ENCODE assay signal across 22 cellular contexts in the genomic region with DNA sequence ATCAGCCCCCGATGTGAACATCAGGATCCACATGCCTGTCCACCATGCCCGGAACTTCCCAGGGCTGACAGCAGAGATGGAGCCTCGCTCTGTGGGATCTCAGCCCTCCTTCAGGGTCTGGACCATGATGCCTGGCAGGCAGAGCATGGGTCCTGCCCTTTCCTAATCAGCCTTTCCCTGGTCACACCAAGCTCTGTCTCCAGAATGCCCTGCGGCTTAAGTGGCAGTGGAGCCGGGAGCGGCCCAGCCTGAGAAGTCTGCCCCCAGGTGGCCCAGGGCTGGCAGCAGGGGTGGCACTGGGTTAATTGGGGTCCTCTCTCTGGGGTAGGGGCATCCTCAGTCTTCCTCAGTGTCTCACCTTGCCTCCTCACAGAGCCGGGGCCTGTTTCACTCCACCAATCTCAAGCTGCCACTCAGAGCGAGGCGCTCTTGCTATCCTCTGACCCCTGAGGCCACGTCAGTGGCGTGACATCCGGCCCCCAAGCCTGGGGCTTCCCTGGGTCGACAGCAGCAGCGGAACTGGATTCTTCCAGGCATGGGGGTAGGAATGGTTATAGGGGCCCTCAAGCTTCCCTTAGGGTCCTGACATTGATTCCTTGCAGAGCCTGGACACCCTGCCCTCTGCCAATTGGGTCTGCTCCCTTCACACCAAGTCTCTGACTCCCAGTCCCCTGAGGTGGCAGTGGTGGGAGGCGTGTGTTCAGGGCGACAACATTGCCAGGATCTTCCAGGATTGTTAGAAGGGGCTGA. TPM values are rescaled to one million over a fixed set of nuclear protein-coding genes. Genes with fewer than 3 reads are reported as not detected.
DNase-seq lines count a peak whose midpoint lies in the region; ATAC-seq, FAIRE-seq and TF ChIP-seq lines count a peak whose summit lies in the region.
"Had no signal": no experiment of that assay in that cellular context is flagged by ENCODE, and none has a peak within 500 bp of the region (broad histone marks: within the 10 kb centered on the region; RNA-seq: fewer than 3 reads in every experiment).

No MANE protein-coding gene starts in this region.

- POLR2A ChIA-PET in HepG2 (lab: Yijun Ruan, JAX) = no interaction called here

- no TSS peak for BruUV-seq in HepG2 (replicated peaks; lab: Mats Ljungman, UMichigan)

- no peak overlapping the region for H3K14ac ChIP-seq in neuronal stem cell (ENCODE audit: low read length)

- TF ChIP-seq POLR2A in HepG2 (IDR thresholded peaks at IDR 0.05; ENCODE audit: insufficient read depth in 1 of 2, low read depth in 2 of 2, low read length in 2 of 2) (no peak), right lobe of liver (IDR thresholded peaks at IDR 0.05) (no peak)

- H3K36me3 ChIP-seq in HepG2 (replicated peaks in 1 of 2; ENCODE audit: control insufficient read depth in 1 of 2, insufficient read depth in 2 of 2, low read length in 2 of 2) (no peaks in the 10 kb centered on the region), right lobe of liver (no peaks in the 10 kb centered on the region), kidney (ENCODE audit: control insufficient read depth in 1 of 2, insufficient read depth in 2 of 2, low read length in 2 of 2) (no peaks in the 10 kb centered on the region), neuronal stem cell (replicated peaks in 1 of 2; ENCODE audit: control insufficient read depth in 2 of 2, insufficient read depth in 2 of 2, low read length in 2 of 2) (no peaks in the 10 kb centered on the region), upper lobe of right lung (no peaks in the 10 kb centered on the region)

- H4K8ac ChIP-seq in neuronal stem cell (ENCODE audit: low read depth, low read length) = no peak overlapping the region

- TF ChIP-seq CTCF in HepG2 (CRISPR knock-in tag; IDR thresholded peaks at IDR 0.05) = no peak
- no peak for TF ChIP-seq CTCF in right lobe of liver (IDR thresholded peaks at IDR 0.05)
- TF ChIP-seq CTCF in kidney (IDR thresholded peaks at IDR 0.05; ENCODE audit: borderline replicate concordance, extremely low read depth, insufficient read depth) = no peak
- no peak for TF ChIP-seq CTCF in upper lobe of right lung (IDR thresholded peaks at IDR 0.05)

- no peak for TF ChIP-seq RAD21 in HepG2 (CRISPR knock-in tag; IDR thresholded peaks at IDR 0.05)

- H3K4me1 ChIP-seq in HepG2 (ENCODE audit: insufficient read depth, low read length) (no peaks in the 10 kb centered on the region), right lobe of liver (no peaks in the 10 kb centered on the region), kidney (ENCODE audit: control insufficient read depth in 1 of 2, insufficient read depth in 1 of 2, low read depth in 1 of 2, low read length in 2 of 2) (no peaks in the 10 kb centered on the region), neuronal stem cell (ENCODE audit: control insufficient read depth in 2 of 2, insufficient read depth in 1 of 2, low read depth in 1 of 2, low read length in 2 of 2) (no peaks in the 10 kb centered on the region), upper lobe of right lung (no peaks in the 10 kb centered on the region)

- H3K9me3 ChIP-seq in HepG2 (ENCODE audit: low read length) (no peaks in the 10 kb centered on the region), right lobe of liver (no peaks in the 10 kb centered on the region), kidney (ENCODE audit: control insufficient read depth in 1 of 2, low read length in 2 of 2) (no peaks in the 10 kb centered on the region), neuronal stem cell (replicated peaks in 1 of 2; ENCODE audit: control insufficient read depth in 2 of 2, insufficient read depth in 1 of 2, low read depth in 1 of 2, low read length in 2 of 2) (no peaks in the 10 kb centered on the region), upper lobe of right lung (no peaks in the 10 kb centered on the region)

- no peak overlapping the region for H4K91ac ChIP-seq in neuronal stem cell (ENCODE audit: low read depth, low read length, poor library complexity)

- WGBS in HepG2 (ENCODE audit: low lambda C conversion rate) = no CpG with 5 or more reads among the region's 16 CpGs
- WGBS in right lobe of liver (ENCODE audit: insufficient coverage, low coverage, low lambda C conversion rate, missing lambda C conversion rate) = 80% methylated on average over 1 of the region's 16 CpGs
- no CpG with 5 or more reads among the region's 16 CpGs for WGBS in neuronal stem cell (ENCODE audit: extremely low coverage in 2 of 2, insufficient read length in 2 of 2, insufficient replicate concordance in 1 of 2), 2 donors

- H3K79me1 ChIP-seq in neuronal stem cell (ENCODE audit: low read depth, low read length) = no peaks in the 10 kb centered on the region

- H2BK12ac ChIP-seq in neuronal stem cell (ENCODE audit: low read length) = no peak overlapping the region

- TF ChIP-seq EP300 in HepG2 (IDR thresholded peaks at IDR 0.05; ENCODE audit: low read depth in 2 of 2, low read length in 2 of 2) (no peak), HepG2 (CRISPR knock-in tag; IDR thresholded peaks at IDR 0.05; ENCODE audit: borderline replicate concordance) (no peak)

- H2BK120ac ChIP-seq in neuronal stem cell (ENCODE audit: low read depth, low read length) = no peak overlapping the region

- H3K4me3 ChIP-seq in HepG2 (replicated peaks in 1 of 3; ENCODE audit: insufficient read depth in 1 of 3, low read depth in 2 of 3, low read length in 3 of 3) = no peak overlapping the region; a peak in 1 of 6 replicates
- H3K4me3 ChIP-seq in right lobe of liver = no peak overlapping the region
- H3K4me3 ChIP-seq in kidney (ENCODE audit: low read length in 2 of 2) = no peak overlapping the region
- H3K4me3 ChIP-seq in neuronal stem cell (ENCODE audit: low read length in 2 of 2) = no peak overlapping the region
- H3K4me3 ChIP-seq in upper lobe of right lung = no peak overlapping the region
- H3K4me3 ChIP-seq: GM23248 had no signal

- H3K27me3 ChIP-seq in HepG2 (ENCODE audit: control insufficient read depth in 1 of 2, insufficient read depth in 2 of 2, low read length in 2 of 2) = no peaks in the 10 kb centered on the region; a peak in 1 of 5 replicates
- H3K27me3 ChIP-seq in right lobe of liver = no peaks in the 10 kb centered on the region
- peaks cover 0 to 17% (median 0%) of the 10 kb centered on the region in 3 experiments for H3K27me3 ChIP-seq in neuronal stem cell (ENCODE audit: control insufficient read depth in 3 of 3, insufficient read depth in 3 of 3, low read depth in 1 of 3, low read length in 3 of 3)
- H3K27me3 ChIP-seq in upper lobe of right lung = no peaks in the 10 kb centered on the region

- DNase-seq in HepG2 (ENCODE audit: low spot score) (no peak), right lobe of liver (no peak), kidney (peak; percentile 33), neuronal stem cell (ENCODE audit: low spot score) (no peak), upper lobe of right lung (no peak), head of caudate nucleus (no peak)
- DNase-seq: C1 segment of cervical spinal cord; Calu3; CD4-positive, alpha-beta memory T cell; COR-L47; DMS53; DMS79 treated with DMSO at 0.1 percent for 48 hours; GM23248; H7; HCEC 1CT had no signal

- intact Hi-C loops in HepG2 (cut with micrococcal nuclease; ENCODE audit: unreplicated experiment) = no loop called here
- intact Hi-C loops in right lobe of liver (cut with DNase I) = no loop called here
- intact Hi-C loops in kidney (cut with DNase I) = no loop called here
- intact Hi-C loops in upper lobe of right lung (cut with DNase I) = no loop called here
- intact Hi-C loops in head of caudate nucleus (cut with DNase I) = no loop called here

- H2AFZ ChIP-seq in HepG2 (ENCODE audit: low read length) (no peak overlapping the region), neuronal stem cell (ENCODE audit: low read length) (peak overlapping the region; percentile 1)
- H2AFZ ChIP-seq: GM23248 had no signal

- no peak overlapping the region for H2AK5ac ChIP-seq in neuronal stem cell (ENCODE audit: low read depth, low read length)

- H3K23ac ChIP-seq in neuronal stem cell (ENCODE audit: low read depth, low read length, poor library complexity) = no peak overlapping the region

- H3K4me2 ChIP-seq in HepG2 (ENCODE audit: low read depth, low read length) = no peak overlapping the region; the same call in 1 of the 2 replicates
- no peak overlapping the region for H3K4me2 ChIP-seq in neuronal stem cell (ENCODE audit: insufficient read depth, low read length, poor library complexity, severe bottlenecking)

- CTCF ChIA-PET in HepG2 (lab: Yijun Ruan, JAX; ENCODE audit: low intra/inter-chr PET ratio, low total read pairs) = no interaction called here

- no peak overlapping the region for H3K4ac ChIP-seq in neuronal stem cell (ENCODE audit: low read length)

- in situ Hi-C loops in HepG2 (cut with HindIII; ENCODE audit: extremely low pct_ligation_motif_present, low pct_unique_long_range_greater_than_20kb) = no loop called here

- H2BK5ac ChIP-seq in neuronal stem cell (ENCODE audit: low read length) = no peak overlapping the region

- no peaks in the 10 kb centered on the region for H4K20me1 ChIP-seq in HepG2 (ENCODE audit: insufficient read depth, low read length)

- H3K27ac ChIP-seq in HepG2 (ENCODE audit: extremely low read length, insufficient read depth, low read length) (no peak overlapping the region), right lobe of liver (no peak overlapping the region), kidney (ENCODE audit: low read depth in 2 of 2, low read length in 2 of 2) (no peak overlapping the region), neuronal stem cell (replicated peaks; ENCODE audit: low read length) (no peak overlapping the region), upper lobe of right lung (no peak overlapping the region)
- H3K27ac ChIP-seq: GM23248 had no signal

- H3K18ac ChIP-seq in neuronal stem cell (ENCODE audit: low read length) = no peak overlapping the region

- FAIRE-seq in HepG2 (lab: Jason Lieb, UNC) (no peak), kidney (lab: Jason Lieb, UNC) (no peak)
- FAIRE-seq: G401.6, H1 had no signal

- ATAC-seq in HepG2 = peak; percentile 22; the same call in 1 of the 3 replicates
- no peak for ATAC-seq in right lobe of liver
- no peak for ATAC-seq in upper lobe of right lung
- no peak for ATAC-seq in HG03097 (IDR thresholded peaks at IDR 0.05; ENCODE audit: low FRiP score, unreplicated experiment)

- no peaks in the 10 kb centered on the region for H3K79me2 ChIP-seq in HepG2 (ENCODE audit: insufficient read depth, low read length)

- no peak overlapping the region for H3K9ac ChIP-seq in HepG2 (ENCODE audit: insufficient read depth, low read depth, low read length)
- H3K9ac ChIP-seq in kidney (ENCODE audit: low read length in 2 of 2) = no peak overlapping the region
- H3K9ac ChIP-seq in neuronal stem cell (ENCODE audit: low read depth, low read length, poor library complexity) = no peak overlapping the region
- H3K9ac ChIP-seq: GM23248 had no signal

- no peak overlapping the region for H2BK15ac ChIP-seq in neuronal stem cell (ENCODE audit: low read length)

RNA-seq across cellular contexts. Expression of gene TMEM185A, which starts 20.8 kb away (rescaled TPM):
- total RNA-seq in HepG2 (2016; rRNA removed; fragmentation: Illumina TruSeq; extraction: Trizol) (4.4 and 5.9 TPM in 2 replicates), right lobe of liver (10 to 100 TPM in 2 of 6 experiments, 1 to 10 TPM in 4; 6.4 to 10.6 (median 7.4) TPM), kidney (21.0 TPM), upper lobe of right lung (19.9 TPM)
- 2.7 and 4.3 TPM in 2 replicates for total RNA-seq in HepG2 (2016; cell fraction: cytosol; rRNA removed; fragmentation: Illumina TruSeq; extraction: Trizol; ENCODE audit: low read depth)
- total RNA-seq in HepG2 (2016; cell fraction: insoluble cytoplasmic fraction; rRNA removed; fragmentation: Illumina TruSeq; extraction: Trizol) = 3.0 and 5.8 TPM in 2 replicates
- 5.9 and 6.7 TPM in 2 replicates for total RNA-seq in HepG2 (2016; cell fraction: membrane; rRNA removed; fragmentation: Illumina TruSeq; extraction: Trizol)
- total RNA-seq in HepG2 (2016; cell fraction: nucleus; rRNA removed; fragmentation: Illumina TruSeq; extraction: Trizol) = 7.8 and 8.7 TPM in 2 replicates
- polyA plus RNA-seq in HepG2 (2011; rRNA removed) (9.9 and 10.5 TPM in 2 replicates), kidney (ENCODE audit: insufficient read depth, low read depth, low replicate concordance) (18.6 TPM)
- 9.2 and 13.1 TPM in 2 replicates for polyA plus RNA-seq in HepG2 (2011; cell fraction: cytosol; rRNA removed)
- 6.4 and 10.6 TPM in 2 replicates for polyA plus RNA-seq in HepG2 (2011; cell fraction: nucleus; rRNA removed)
- polyA plus RNA-seq in HepG2 (2012) = 10.3 and 15.1 TPM in 2 replicates
- polyA plus RNA-seq in HepG2 (2016; cell fraction: cytosol; fragmentation: Illumina TruSeq; extraction: Trizol; ENCODE audit: low read depth) = 7.6 and 8.4 TPM in 2 replicates
- polyA plus RNA-seq in HepG2 (2016; cell fraction: insoluble cytoplasmic fraction; fragmentation: Illumina TruSeq; extraction: Trizol; ENCODE audit: low read depth) = 4.0 and 4.8 TPM in 2 replicates
- polyA plus RNA-seq in HepG2 (2016; cell fraction: membrane; fragmentation: Illumina TruSeq; extraction: Trizol; ENCODE audit: low read depth) = 7.8 and 9.6 TPM in 2 replicates
- polyA plus RNA-seq in HepG2 (2016; cell fraction: nucleus; fragmentation: Illumina TruSeq; extraction: Trizol; ENCODE audit: insufficient read depth, low read depth) = 13.9 and 19.2 TPM in 2 replicates
- 83.3 and 127 TPM in 2 replicates for polyA minus RNA-seq in HepG2 (2011; rRNA and poly(A)+ RNA removed; ENCODE audit: low replicate concordance)
- 7.3 and 9.7 TPM in 2 replicates for polyA minus RNA-seq in HepG2 (2011; cell fraction: cytosol; rRNA and poly(A)+ RNA removed)
- 9.3 and 15.0 TPM in 2 replicates for polyA minus RNA-seq in HepG2 (2011; cell fraction: nucleus; rRNA and poly(A)+ RNA removed)
- polyA plus RNA-seq in neuronal stem cell (2013, experiment 1 of 2) = 20.7 TPM
- polyA plus RNA-seq in neuronal stem cell (2013, experiment 2 of 2) = 21.8 TPM

RNA-seq across cellular contexts. Expression of gene HSFX2, which starts 57.3 kb away (rescaled TPM):
- 0.13 TPM in 1 of 2 replicates, not detected in the other for total RNA-seq in HepG2 (2016; rRNA removed; fragmentation: Illumina TruSeq; extraction: Trizol)
- not detected in 2 replicates for total RNA-seq in HepG2 (2016; cell fraction: cytosol; rRNA removed; fragmentation: Illumina TruSeq; extraction: Trizol; ENCODE audit: low read depth)
- 0.11 TPM in 1 of 2 replicates, not detected in the other for total RNA-seq in HepG2 (2016; cell fraction: insoluble cytoplasmic fraction; rRNA removed; fragmentation: Illumina TruSeq; extraction: Trizol)
- total RNA-seq in HepG2 (2016; cell fraction: membrane; rRNA removed; fragmentation: Illumina TruSeq; extraction: Trizol) = not detected in 2 replicates
- 0.53 and 0.56 TPM in 2 replicates for total RNA-seq in HepG2 (2016; cell fraction: nucleus; rRNA removed; fragmentation: Illumina TruSeq; extraction: Trizol)
- polyA plus RNA-seq in HepG2 (2011; rRNA removed) = 0.30 TPM in 1 of 2 replicates, not detected in the other
- 0.08 TPM in 1 of 2 replicates, not detected in the other for polyA plus RNA-seq in HepG2 (2011; cell fraction: cytosol; rRNA removed)
- 0.32 and 0.54 TPM in 2 replicates for polyA plus RNA-seq in HepG2 (2011; cell fraction: nucleus; rRNA removed)
- polyA plus RNA-seq in HepG2 (2012) = 0.34 TPM in 1 of 2 replicates, not detected in the other
- polyA plus RNA-seq in HepG2 (2016; cell fraction: cytosol; fragmentation: Illumina TruSeq; extraction: Trizol; ENCODE audit: low read depth) = not detected in 2 replicates
- polyA plus RNA-seq in HepG2 (2016; cell fraction: insoluble cytoplasmic fraction; fragmentation: Illumina TruSeq; extraction: Trizol; ENCODE audit: low read depth) = not detected in 2 replicates
- not detected in 2 replicates for polyA plus RNA-seq in HepG2 (2016; cell fraction: membrane; fragmentation: Illumina TruSeq; extraction: Trizol; ENCODE audit: low read depth)
- polyA plus RNA-seq in HepG2 (2016; cell fraction: nucleus; fragmentation: Illumina TruSeq; extraction: Trizol; ENCODE audit: insufficient read depth, low read depth) = not detected in 2 replicates
- 0.40 and 1.1 TPM in 2 replicates for polyA minus RNA-seq in HepG2 (2011; rRNA and poly(A)+ RNA removed; ENCODE audit: low replicate concordance)
- polyA minus RNA-seq in HepG2 (2011; cell fraction: cytosol; rRNA and poly(A)+ RNA removed) = not detected in 2 replicates
- not detected in 2 replicates for polyA minus RNA-seq in HepG2 (2011; cell fraction: nucleus; rRNA and poly(A)+ RNA removed)
- not detected for total RNA-seq in right lobe of liver
- 0.79 TPM for total RNA-seq in kidney
- 0.97 TPM for polyA plus RNA-seq in kidney (ENCODE audit: insufficient read depth, low read depth, low replicate concordance)
- polyA plus RNA-seq in neuronal stem cell (2013, experiment 1 of 2) = 0.14 TPM
- polyA plus RNA-seq in neuronal stem cell (2013, experiment 2 of 2) = 0.40 TPM
- total RNA-seq in upper lobe of right lung = not detected
- total RNA-seq: A172, A673, Daoy, H1 had no signal
- polyA plus RNA-seq: GM23248 had no signal

RNA-seq across cellular contexts. Expression of gene MAGEA11, which starts 59.5 kb away (rescaled TPM):
- not detected in 2 replicates for total RNA-seq in HepG2 (2016; rRNA removed; fragmentation: Illumina TruSeq; extraction: Trizol)
- total RNA-seq in HepG2 (2016; cell fraction: cytosol; rRNA removed; fragmentation: Illumina TruSeq; extraction: Trizol; ENCODE audit: low read depth) = not detected in 2 replicates
- not detected in 2 replicates for total RNA-seq in HepG2 (2016; cell fraction: insoluble cytoplasmic fraction; rRNA removed; fragmentation: Illumina TruSeq; extraction: Trizol)
- not detected in 2 replicates for total RNA-seq in HepG2 (2016; cell fraction: membrane; rRNA removed; fragmentation: Illumina TruSeq; extraction: Trizol)
- not detected in 2 replicates for total RNA-seq in HepG2 (2016; cell fraction: nucleus; rRNA removed; fragmentation: Illumina TruSeq; extraction: Trizol)
- polyA plus RNA-seq in HepG2 (2011; rRNA removed) = not detected in 2 replicates
- polyA plus RNA-seq in HepG2 (2011; cell fraction: cytosol; rRNA removed) = not detected in 2 replicates
- polyA plus RNA-seq in HepG2 (2011; cell fraction: nucleus; rRNA removed) = not detected in 2 replicates
- not detected in 2 replicates for polyA plus RNA-seq in HepG2 (2012)
- not detected in 2 replicates for polyA plus RNA-seq in HepG2 (2016; cell fraction: cytosol; fragmentation: Illumina TruSeq; extraction: Trizol; ENCODE audit: low read depth)
- not detected in 2 replicates for polyA plus RNA-seq in HepG2 (2016; cell fraction: insoluble cytoplasmic fraction; fragmentation: Illumina TruSeq; extraction: Trizol; ENCODE audit: low read depth)
- not detected in 2 replicates for polyA plus RNA-seq in HepG2 (2016; cell fraction: membrane; fragmentation: Illumina TruSeq; extraction: Trizol; ENCODE audit: low read depth)
- not detected in 2 replicates for polyA plus RNA-seq in HepG2 (2016; cell fraction: nucleus; fragmentation: Illumina TruSeq; extraction: Trizol; ENCODE audit: insufficient read depth, low read depth)
- polyA minus RNA-seq in HepG2 (2011; rRNA and poly(A)+ RNA removed; ENCODE audit: low replicate concordance) = not detected in 2 replicates
- polyA minus RNA-seq in HepG2 (2011; cell fraction: cytosol; rRNA and poly(A)+ RNA removed) = not detected in 2 replicates
- not detected in 2 replicates for polyA minus RNA-seq in HepG2 (2011; cell fraction: nucleus; rRNA and poly(A)+ RNA removed)
- total RNA-seq in right lobe of liver = not detected
- total RNA-seq in kidney = not detected
- polyA plus RNA-seq in kidney (ENCODE audit: insufficient read depth, low read depth, low replicate concordance) = not detected
- polyA plus RNA-seq in neuronal stem cell (2013, experiment 1 of 2) = not detected
- not detected for polyA plus RNA-seq in neuronal stem cell (2013, experiment 2 of 2)
- not detected for total RNA-seq in upper lobe of right lung
- total RNA-seq: A172; A673; Calu3; CD4-positive, alpha-beta memory T cell; GM23248; H1 had no signal
- polyA plus RNA-seq: BJ; CD4-positive, alpha-beta memory T cell; GM23248; H1 had no signal
